ENCODE assay signal across 18 cellular contexts in genomic region chr6:14862845-14863244, GRCh38.
"Had no signal": no experiment of that assay in that cellular context is flagged by ENCODE, and none has a peak within 500 bp of the region (broad histone marks: within the 10 kb centered on the region; RNA-seq: fewer than 3 reads in every experiment).

No MANE protein-coding gene starts in this region.

- H3K36me3 ChIP-seq: ovary, thoracic aorta, transverse colon had no signal

- H2AFZ ChIP-seq: hepatocyte had no signal

- H3K36me3 Mint-ChIP-seq: naive thymus-derived CD4-positive, alpha-beta T cell had no signal

- H3K4me2 ChIP-seq: hepatocyte, smooth muscle cell had no signal

- H3K9me3 Mint-ChIP-seq: naive thymus-derived CD4-positive, alpha-beta T cell; stimulated activated naive CD8-positive, alpha-beta T cell treated with anti-CD3 and anti-CD28 coated beads, Interleukin-15, amount 100 ng/mL, for 72 hours had no signal

- H3K4me3 Mint-ChIP-seq: naive thymus-derived CD4-positive, alpha-beta T cell; stimulated activated naive CD8-positive, alpha-beta T cell treated with anti-CD3 and anti-CD28 coated beads, Interleukin-15, amount 100 ng/mL, for 72 hours had no signal

- H3K27me3 ChIP-seq: ovary, transverse colon had no signal

- H3K27ac ChIP-seq: hepatocyte, ovary, thoracic aorta, transverse colon had no signal

- DNase-seq: cortex of kidney; dorsolateral prefrontal cortex; effector CD8-positive, alpha-beta T cell; foreskin melanocyte; head of caudate nucleus; left colon; left ventricle myocardium superior; naive thymus-derived CD4-positive, alpha-beta T cell; nucleus accumbens; ovary; right cardiac atrium; stimulated activated CD4-positive, alpha-beta T cell treated with anti-CD3 and anti-CD28 coated beads, Interleukin-2, amount 100 ng/mL, for 48 hours; stimulated activated naive CD8-positive, alpha-beta T cell treated with anti-CD3 and anti-CD28 coated beads, Interleukin-15, amount 100 ng/mL, for 72 hours; transverse colon had no signal

- H3K4me3 ChIP-seq: dorsolateral prefrontal cortex, hepatocyte, lung, ovary, smooth muscle cell, thoracic aorta, transverse colon had no signal

- H3K9me3 ChIP-seq: ovary, thoracic aorta, transverse colon had no signal

- H3K79me2 ChIP-seq: hepatocyte had no signal

- ATAC-seq: left colon; left ventricle myocardium superior; naive thymus-derived CD4-positive, alpha-beta T cell; right cardiac atrium; stimulated activated naive CD8-positive, alpha-beta T cell treated with anti-CD3 and anti-CD28 coated beads, Interleukin-15, amount 100 ng/mL, for 72 hours had no signal
